ENCODE assay signal across 14 cellular contexts in genomic region chr17:9072626-9073339, GRCh38. TPM values are rescaled to one million over a fixed set of nuclear protein-coding genes. Genes with fewer than 3 reads are reported as not detected.
A peak's percentile ranks its signal among the peaks of the same experiment; 100 is the strongest.
DNase-seq lines count a peak whose midpoint lies in the region; ATAC-seq, FAIRE-seq and TF ChIP-seq lines count a peak whose summit lies in the region.
"Had no signal": no experiment of that assay in that cellular context is flagged by ENCODE, and none has a peak within 500 bp of the region (broad histone marks: within the 10 kb centered on the region; RNA-seq: fewer than 3 reads in every experiment).

No MANE protein-coding gene starts in this region.

- peaks cover 3% of the 10 kb centered on the region for H3K4me1 ChIP-seq in astrocyte (ENCODE audit: insufficient read depth, low read length)
- peaks cover 0 to 46% (median 25%) of the 10 kb centered on the region in 12 donors for H3K4me1 ChIP-seq in heart left ventricle
- H3K4me1 ChIP-seq in upper lobe of right lung, result peaks cover 5% of the 10 kb centered on the region

- H3K27me3 Mint-ChIP-seq in astrocyte (ENCODE audit: low read depth, unreplicated experiment), result peaks cover 29% of the 10 kb centered on the region
- peaks cover 3% of the 10 kb centered on the region for H3K27me3 Mint-ChIP-seq in nephron progenitor cell (ENCODE audit: low read depth, poor library complexity)
- H3K27me3 Mint-ChIP-seq: activated CD4-positive, alpha-beta T cell treated with anti-CD3 and anti-CD28 coated beads, Interleukin-2, amount 10 ng/mL, durations not matched to agents 24 days and 14 days had no signal

- H3K79me2 ChIP-seq in astrocyte (ENCODE audit: insufficient read depth, low read length), result no peaks in the 10 kb centered on the region

- H3K27me3 ChIP-seq in astrocyte (ENCODE audit: insufficient read depth, low read length), result no peaks in the 10 kb centered on the region
- H3K27me3 ChIP-seq in heart left ventricle, result no peaks in the 10 kb centered on the region
- H3K27me3 ChIP-seq in upper lobe of right lung, result no peaks in the 10 kb centered on the region

- H3K4me3 ChIP-seq in astrocyte (ENCODE audit: insufficient read depth, low read depth, low read length), result no peak overlapping the region
- peak overlapping the region in 3 of 12 donors; percentile 0 to 5 (median 1) for H3K4me3 ChIP-seq in heart left ventricle
- no peak overlapping the region for H3K4me3 ChIP-seq in upper lobe of right lung

- H3K27ac Mint-ChIP-seq in astrocyte (ENCODE audit: unreplicated experiment) (no peak overlapping the region), nephron progenitor cell (peak overlapping the region; percentile 69)
- H3K27ac Mint-ChIP-seq: activated CD4-positive, alpha-beta T cell treated with anti-CD3 and anti-CD28 coated beads, Interleukin-2, amount 10 ng/mL, durations not matched to agents 24 days and 14 days; activated T-helper 1 cell treated with anti-CD3 and anti-CD28 coated beads, Interleukin-12 subunit alpha, Interleukin-12 subunit beta, Interleukin-2, Interleukin-4 antibody, amounts not matched to agents 30 ng/mL and 10 ng/mL and 1 ng/mL, durations not matched to agents 14 hours and 24 hours and 36 hours; CD4-positive, alpha-beta T cell; T-helper 17 cell had no signal

- intact Hi-C loops in heart left ventricle (cut with DNase I), result no loop called here
- intact Hi-C loops in upper lobe of right lung (cut with DNase I), result no loop called here

- no peak for TF ChIP-seq CTCF in astrocyte (IDR thresholded peaks at IDR 0.05; ENCODE audit: insufficient read depth, low read depth, low read length)
- no peak for TF ChIP-seq CTCF in heart left ventricle (IDR thresholded peaks at IDR 0.05)
- no peak for TF ChIP-seq CTCF in nephron progenitor cell (IDR thresholded peaks at IDR 0.05)
- no peak for TF ChIP-seq CTCF in upper lobe of right lung (IDR thresholded peaks at IDR 0.05)

- peak overlapping the region; percentile 41 for H3K4me2 ChIP-seq in astrocyte (ENCODE audit: low read length)

- FAIRE-seq in astrocyte (lab: Jason Lieb, UNC), result no peak

- ATAC-seq in heart left ventricle (peak in 3 of 4 donors; percentile 35 to 68 (median 47)), upper lobe of right lung (no peak), GM19452 (IDR thresholded peaks at IDR 0.05; ENCODE audit: unreplicated experiment) (no peak)
- ATAC-seq: PC-3, T-helper 17 cell had no signal

- peak overlapping the region; percentile 34 for H2AFZ ChIP-seq in astrocyte (ENCODE audit: low read depth, low read length)

- no peak for TF ChIP-seq POLR2A in heart left ventricle (IDR thresholded peaks at IDR 0.05)

- H3K36me3 ChIP-seq in astrocyte (ENCODE audit: insufficient read depth, low read length) (no peaks in the 10 kb centered on the region), heart left ventricle (no peaks in the 10 kb centered on the region), upper lobe of right lung (no peaks in the 10 kb centered on the region)

- H3K4me1 Mint-ChIP-seq in astrocyte (ENCODE audit: low read depth, unreplicated experiment), result no peaks in the 10 kb centered on the region
- peaks cover 16% of the 10 kb centered on the region for H3K4me1 Mint-ChIP-seq in nephron progenitor cell
- H3K4me1 Mint-ChIP-seq: activated CD4-positive, alpha-beta T cell treated with anti-CD3 and anti-CD28 coated beads, Interleukin-2, amount 10 ng/mL, durations not matched to agents 24 days and 14 days; neural crest cell; T-helper 17 cell had no signal

- H3K27ac ChIP-seq in astrocyte (ENCODE audit: low read depth, low read length), result no peak overlapping the region
- H3K27ac ChIP-seq in heart left ventricle, result peak overlapping the region in 10 of 12 donors; percentile 5 to 69 (median 46)
- H3K27ac ChIP-seq in upper lobe of right lung, result peak overlapping the region; percentile 20

- peak; percentile 8 for DNase-seq in astrocyte (ENCODE audit: low read depth)
- DNase-seq in heart left ventricle, result peak; percentile 53 to 79 (median 67)
- DNase-seq in nephron progenitor cell, result no peak
- DNase-seq in upper lobe of right lung, result no peak
- DNase-seq in NCI-H1436 (lab: John Stamatoyannopoulos, UW), result no peak
- no peak for DNase-seq in NCI-H69 (lab: John Stamatoyannopoulos, UW)
- DNase-seq: activated CD4-positive, alpha-beta T cell treated with anti-CD3 and anti-CD28 coated beads, Interleukin-2, amount 10 ng/mL, durations not matched to agents 24 days and 14 days; CD4-positive, alpha-beta T cell; NCI-H2171; PC-3; T-helper 17 cell had no signal

- no peaks in the 10 kb centered on the region for H4K20me1 ChIP-seq in astrocyte (ENCODE audit: insufficient read depth, low read length)

- peaks cover 2% of the 10 kb centered on the region for H3K36me3 Mint-ChIP-seq in astrocyte (ENCODE audit: low read depth, unreplicated experiment)
- H3K36me3 Mint-ChIP-seq in nephron progenitor cell (ENCODE audit: low read depth), result peaks cover 27% of the 10 kb centered on the region

- 45 to 58% (median 52%) methylated on average over 17 to 19 of the region's 19 CpGs for WGBS in heart left ventricle, 4 donors

- H3K9me3 Mint-ChIP-seq in astrocyte (ENCODE audit: unreplicated experiment), result no peaks in the 10 kb centered on the region
- no peaks in the 10 kb centered on the region for H3K9me3 Mint-ChIP-seq in nephron progenitor cell
- H3K9me3 Mint-ChIP-seq: activated CD4-positive, alpha-beta T cell treated with anti-CD3 and anti-CD28 coated beads, Interleukin-2, amount 10 ng/mL, durations not matched to agents 24 days and 14 days; CD4-positive, alpha-beta T cell; neural crest cell had no signal

- H3K9ac ChIP-seq in astrocyte (ENCODE audit: low read length), result no peak overlapping the region

- H3K9me3 ChIP-seq in astrocyte (ENCODE audit: insufficient read depth, low read depth, low read length) (no peaks in the 10 kb centered on the region), heart left ventricle (no peaks in the 10 kb centered on the region), upper lobe of right lung (no peaks in the 10 kb centered on the region)

- H3K4me3 Mint-ChIP-seq in astrocyte (ENCODE audit: unreplicated experiment), result no peak overlapping the region
- no peak overlapping the region for H3K4me3 Mint-ChIP-seq in nephron progenitor cell
- H3K4me3 Mint-ChIP-seq: activated CD4-positive, alpha-beta T cell treated with anti-CD3 and anti-CD28 coated beads, Interleukin-2, amount 10 ng/mL, durations not matched to agents 24 days and 14 days; activated T-helper 1 cell treated with anti-CD3 and anti-CD28 coated beads, Interleukin-12 subunit alpha, Interleukin-12 subunit beta, Interleukin-2, Interleukin-4 antibody, amounts not matched to agents 30 ng/mL and 10 ng/mL and 1 ng/mL, durations not matched to agents 14 hours and 24 hours and 36 hours; CD4-positive, alpha-beta T cell; neural crest cell; T-helper 17 cell had no signal

RNA-seq across cellular contexts. Expression of gene NTN1, which starts 51.5 kb away (rescaled TPM):
- 8.6 and 9.8 TPM in 2 replicates for total RNA-seq in astrocyte
- 10 to 100 TPM in 7 of 9 donors, 1 to 10 TPM in 2; 9.3 to 25.8 (median 19.2) TPM for total RNA-seq in heart left ventricle
- polyA plus RNA-seq in heart left ventricle, result 10 to 100 TPM in 1 of 2 donors, 1 to 10 TPM in 1; 9.6 to 16.6 TPM
- total RNA-seq in upper lobe of right lung, result 4.1 TPM

Comparison
In these comparisons a context has a peak if more than half of its experiments do, and no peak if none do; other contexts are left out.
1. DNase-seq: peak in astrocyte (single experiment) and heart left ventricle (5 of 5); none in nephron progenitor cell (single experiment), upper lobe of right lung (single experiment), NCI-H1436 (single experiment) and NCI-H69 (single experiment).
2. ATAC-seq: peak in heart left ventricle (3 of 4); none in upper lobe of right lung (single experiment) and GM19452 (single experiment).